Comparison of ENCODE assay signal across 9 cellular contexts in genomic region chr20:44738779-44739477, GRCh38. TPM values are rescaled to one million over a fixed set of nuclear protein-coding genes. Genes with fewer than 3 reads are reported as not detected.
DNase-seq lines count a peak whose midpoint lies in the region; ATAC-seq, FAIRE-seq and TF ChIP-seq lines count a peak whose summit lies in the region.
"Had no signal": no experiment of that assay in that cellular context is flagged by ENCODE, and none has a peak within 500 bp of the region (broad histone marks: within the 10 kb centered on the region; RNA-seq: fewer than 3 reads in every experiment).

No MANE protein-coding gene starts in this region.

- no peak overlapping the region for H3K4me3 ChIP-seq in prostate gland

- intact Hi-C loops in prostate gland (cut with DNase I), result loop anchor here (10.0 kb wide), 1 partner anchor 534 kb away; no protein-coding TSS in a partner anchor

- no peaks in the 10 kb centered on the region for H3K36me3 Mint-ChIP-seq in glutamatergic neuron (ENCODE audit: unreplicated experiment)

- H3K36me3 ChIP-seq in prostate gland, result no peaks in the 10 kb centered on the region

- no peaks in the 10 kb centered on the region for H3K9me3 ChIP-seq in prostate gland

- H3K27ac ChIP-seq in prostate gland, result no peak overlapping the region

- H3K27ac Mint-ChIP-seq in glutamatergic neuron (ENCODE audit: unreplicated experiment), result peak overlapping the region; percentile 66

- peaks cover 7% of the 10 kb centered on the region for H3K9me3 Mint-ChIP-seq in glutamatergic neuron (ENCODE audit: unreplicated experiment)

- WGBS in prostate gland, result 65% methylated on average over 7 of the region's 7 CpGs

- H3K27me3 Mint-ChIP-seq in glutamatergic neuron (ENCODE audit: unreplicated experiment), result peaks cover 13% of the 10 kb centered on the region

- no peaks in the 10 kb centered on the region for H3K27me3 ChIP-seq in prostate gland (replicated peaks; ENCODE audit: insufficient read depth)

- H3K4me1 Mint-ChIP-seq in glutamatergic neuron (ENCODE audit: low read depth, unreplicated experiment), result peaks cover 47% of the 10 kb centered on the region

- no peak for FAIRE-seq in D721Med (lab: Jason Lieb, UNC)

- DNase-seq in D721Med (ENCODE audit: insufficient read length, low spot score) (peak; percentile 81), HK-2 (ENCODE audit: unreplicated experiment) (peak; percentile 49), NOMO-1 treated with dmso at 0.1 percent for 144 hours (lab: John Stamatoyannopoulos, UW; ENCODE audit: unreplicated experiment) (peak; percentile 34), glutamatergic neuron (peak; percentile 59), prostate gland (ENCODE audit: low spot score) (peak; percentile 46)
- peak; percentile 39 for DNase-seq in activated naive CD4-positive, alpha-beta T cell treated with anti-CD3 and anti-CD28 coated beads, Interleukin-2, amount 50 U/mL, for 16 hours

- no peak for TF ChIP-seq CTCF in D721Med (IDR thresholded peaks at IDR 0.05; ENCODE audit: insufficient read depth, missing control alignments)
- TF ChIP-seq CTCF in glutamatergic neuron (IDR thresholded peaks at IDR 0.05; ENCODE audit: partially characterized antibody, unreplicated experiment), result no peak
- TF ChIP-seq CTCF in prostate gland (IDR thresholded peaks at IDR 0.05), result no peak

- H3K4me3 Mint-ChIP-seq in glutamatergic neuron (ENCODE audit: unreplicated experiment), result peak overlapping the region; percentile 79

- ATAC-seq in GM21360 (IDR thresholded peaks at IDR 0.05; ENCODE audit: unreplicated experiment) (no peak), HG02798 (IDR thresholded peaks at IDR 0.05; ENCODE audit: poor library complexity, unreplicated experiment) (no peak)

- no peak for TF ChIP-seq POLR2A in prostate gland (IDR thresholded peaks at IDR 0.05)

- H3K4me1 ChIP-seq in prostate gland (replicated peaks), result no peaks in the 10 kb centered on the region

RNA-seq across cellular contexts. Expression of gene KCNK15, which starts 6.7 kb away (rescaled TPM):
- total RNA-seq in glutamatergic neuron (ENCODE audit: unreplicated experiment) (0.22 TPM), prostate gland (10 to 100 TPM in 1 of 2 donors, 1 to 10 TPM in 1; 1.5 to 16.1 TPM)
- total RNA-seq: pulmonary artery endothelial cell had no signal

RNA-seq across cellular contexts. Expression of gene CCN5, which starts 23.8 kb away (rescaled TPM):
- total RNA-seq in glutamatergic neuron (ENCODE audit: unreplicated experiment) (not detected), prostate gland (10 to 100 TPM; 62.9 to 64.3 TPM)
- total RNA-seq: pulmonary artery endothelial cell had no signal

Comparison
In these comparisons a context has a peak if more than half of its experiments do, and no peak if none do; other contexts are left out.
1. RNA of gene CCN5, which starts 23.8 kb away (total RNA-seq): 62.9 to 64.3 TPM in prostate gland; not detected in glutamatergic neuron (single experiment); every median in the first group is over 10 times any median in the second.
2. Peak in every context shown above with its lines, with median percentiles within 50 percentile points of each other: DNase-seq.